In the genomic region with DNA sequence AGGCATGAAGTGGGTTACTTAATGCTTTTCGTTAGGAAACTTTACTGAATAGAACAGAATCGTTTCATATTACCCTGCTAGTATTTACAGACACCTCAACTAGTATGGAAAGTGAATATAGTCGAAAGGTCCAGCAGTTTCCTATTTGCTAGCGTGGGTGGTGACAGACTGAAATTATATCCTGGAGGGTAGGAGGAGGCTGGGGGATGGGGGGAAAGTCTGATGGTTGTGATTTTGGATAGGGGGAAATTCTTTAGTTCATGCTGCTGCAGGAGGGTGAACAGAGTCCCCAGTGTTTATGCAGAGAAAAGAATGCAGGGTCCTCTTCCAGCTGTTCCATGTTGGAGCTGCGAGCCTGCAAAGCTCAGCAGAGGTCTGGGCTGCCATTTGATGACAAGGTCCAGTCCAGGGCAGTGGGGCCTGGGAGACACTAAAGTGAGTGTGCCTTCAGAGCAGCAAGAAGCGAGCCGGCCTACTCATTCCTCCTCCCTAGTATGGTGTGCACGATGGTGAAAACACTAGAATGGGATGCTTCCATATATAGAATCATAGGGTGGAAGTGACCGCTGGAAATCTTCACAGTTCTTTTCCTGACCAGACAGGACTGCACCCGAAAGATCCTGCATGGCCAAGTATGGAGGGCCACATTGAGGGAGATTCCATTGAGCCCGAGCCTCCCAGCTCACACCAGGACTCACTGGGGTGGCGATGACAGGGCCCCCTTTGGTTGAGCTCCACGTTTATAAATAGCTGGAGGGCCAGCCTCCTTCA, we compare ENCODE assay signal across 9 cellular contexts. TPM values are rescaled to one million over a fixed set of nuclear protein-coding genes. Genes with fewer than 3 reads are reported as not detected.
DNase-seq lines count a peak whose midpoint lies in the region; ATAC-seq and TF ChIP-seq lines count a peak whose summit lies in the region.
"Had no signal": no experiment of that assay in that cellular context is flagged by ENCODE, and none has a peak within 500 bp of the region (broad histone marks: within the 10 kb centered on the region; RNA-seq: fewer than 3 reads in every experiment).

No MANE protein-coding gene starts in this region.

- no peak overlapping the region for H3K27ac ChIP-seq in lower lobe of right lung

- peaks cover 15% of the 10 kb centered on the region for H3K4me1 Mint-ChIP-seq in activated T-cell treated with anti-CD3 and anti-CD28 coated beads, Interleukin-2, amount 50 U/mL, for 4 hours (ENCODE audit: low read depth)
- peaks cover 24% of the 10 kb centered on the region for H3K4me1 Mint-ChIP-seq in activated T-cell treated with anti-CD3 and anti-CD28 coated beads, Interleukin-2, amount 50 U/mL, for 72 hours (ENCODE audit: low read depth)
- H3K4me1 Mint-ChIP-seq in type B pancreatic cell (ENCODE audit: unreplicated experiment), result peaks cover 21% of the 10 kb centered on the region

- H3K36me3 ChIP-seq in lower lobe of right lung, result no peaks in the 10 kb centered on the region

- H3K27ac Mint-ChIP-seq in activated T-cell treated with anti-CD3 and anti-CD28 coated beads, Interleukin-2, amount 50 U/mL, for 72 hours, result no peak overlapping the region
- H3K27ac Mint-ChIP-seq in type B pancreatic cell, result peak overlapping the region; percentile 90
- H3K27ac Mint-ChIP-seq: T-helper 2 cell treated with Interferon-gamma antibody and Interleukin-4, amounts not matched to agents 5 μg/mL and 100 μg/mL, for 36 hours had no signal

- peak overlapping the region; percentile 24 for H3K4me3 Mint-ChIP-seq in activated T-cell treated with anti-CD3 and anti-CD28 coated beads, Interleukin-2, amount 50 U/mL, for 4 hours
- peak overlapping the region in 1 of 2 donors; percentile 84 for H3K4me3 Mint-ChIP-seq in activated T-cell treated with anti-CD3 and anti-CD28 coated beads, Interleukin-2, amount 50 U/mL, for 72 hours
- H3K4me3 Mint-ChIP-seq in type B pancreatic cell, result peak overlapping the region; percentile 98

- peak overlapping the region; percentile 77 for H3K4me3 ChIP-seq in choroid plexus epithelial cell (ENCODE audit: low read depth, low read length)
- H3K4me3 ChIP-seq in lower lobe of right lung, result peak overlapping the region; percentile 79

- peaks cover 12% of the 10 kb centered on the region for H3K27me3 Mint-ChIP-seq in activated T-cell treated with anti-CD3 and anti-CD28 coated beads, Interleukin-2, amount 50 U/mL, for 4 hours (ENCODE audit: low read depth)
- peaks cover 27% of the 10 kb centered on the region for H3K27me3 Mint-ChIP-seq in activated T-cell treated with anti-CD3 and anti-CD28 coated beads, Interleukin-2, amount 50 U/mL, for 72 hours (ENCODE audit: low read depth)
- H3K27me3 Mint-ChIP-seq in type B pancreatic cell, result peaks cover 9% of the 10 kb centered on the region

- peaks cover 35% of the 10 kb centered on the region for H3K4me1 ChIP-seq in lower lobe of right lung

- no peaks in the 10 kb centered on the region for H3K27me3 ChIP-seq in lower lobe of right lung (ENCODE audit: low read depth)

- TF ChIP-seq CTCF in choroid plexus epithelial cell (conservative IDR thresholded peaks at IDR 0.05; ENCODE audit: low read depth, low read length) (no peak), lower lobe of right lung (IDR thresholded peaks at IDR 0.05) (no peak), type B pancreatic cell (conservative IDR thresholded peaks at IDR 0.05) (no peak)

- peaks cover 16% of the 10 kb centered on the region for H3K9me3 Mint-ChIP-seq in activated T-cell treated with anti-CD3 and anti-CD28 coated beads, Interleukin-2, amount 50 U/mL, for 4 hours
- H3K9me3 Mint-ChIP-seq in activated T-cell treated with anti-CD3 and anti-CD28 coated beads, Interleukin-2, amount 50 U/mL, for 72 hours, result peaks cover 2 to 4% of the 10 kb centered on the region in 2 donors
- peaks cover 5% of the 10 kb centered on the region for H3K9me3 Mint-ChIP-seq in type B pancreatic cell

- no peak for ATAC-seq in activated T-cell treated with anti-CD3 and anti-CD28 coated beads, Interleukin-2, amount 50 U/mL, for 4 hours
- no peak for ATAC-seq in activated T-cell treated with anti-CD3 and anti-CD28 coated beads, Interleukin-2, amount 50 U/mL, for 72 hours (replicated peaks in 1 of 2)
- no peak for ATAC-seq in lower lobe of right lung
- no peak for ATAC-seq in GM18502 (IDR thresholded peaks at IDR 0.05; ENCODE audit: poor library complexity, unreplicated experiment)
- no peak for ATAC-seq in GM18909 (IDR thresholded peaks at IDR 0.05; ENCODE audit: poor library complexity, unreplicated experiment)
- no peak for ATAC-seq in GM18517 (IDR thresholded peaks at IDR 0.05; ENCODE audit: unreplicated experiment)

- H3K36me3 Mint-ChIP-seq in activated T-cell treated with anti-CD3 and anti-CD28 coated beads, Interleukin-2, amount 50 U/mL, for 4 hours (ENCODE audit: insufficient read depth), result peaks cover 16% of the 10 kb centered on the region
- peaks cover 5 to 15% of the 10 kb centered on the region in 2 donors for H3K36me3 Mint-ChIP-seq in activated T-cell treated with anti-CD3 and anti-CD28 coated beads, Interleukin-2, amount 50 U/mL, for 72 hours (ENCODE audit: insufficient read depth in 2 of 2)
- peaks cover 21% of the 10 kb centered on the region for H3K36me3 Mint-ChIP-seq in type B pancreatic cell

- intact Hi-C loops in lower lobe of right lung (cut with DNase I), result no loop called here

- peaks cover 5% of the 10 kb centered on the region for H3K9me3 ChIP-seq in lower lobe of right lung

- no peak for DNase-seq in activated T-cell treated with anti-CD3 and anti-CD28 coated beads, Interleukin-2, amount 50 U/mL, for 4 hours
- DNase-seq in activated T-cell treated with anti-CD3 and anti-CD28 coated beads, Interleukin-2, amount 50 U/mL, for 72 hours, result no peak
- DNase-seq in choroid plexus epithelial cell (ENCODE audit: low read depth) (peak; percentile 57), lower lobe of right lung (no peak), type B pancreatic cell (ENCODE audit: extremely low spot score, unreplicated experiment) (no peak)

RNA-seq across cellular contexts. Expression of gene SAMD4A, which starts 2.1 kb away (rescaled TPM):
- total RNA-seq in activated T-cell treated with anti-CD3 and anti-CD28 coated beads, Interleukin-2, amount 50 U/mL, for 4 hours, result 1 to 10 TPM; 5.4 to 8.1 (median 7.6) TPM
- 10 to 100 TPM in 1 of 2 donors, 1 to 10 TPM in 1; 8.2 to 10.1 TPM for total RNA-seq in activated T-cell treated with anti-CD3 and anti-CD28 coated beads, Interleukin-2, amount 50 U/mL, for 72 hours
- total RNA-seq in lower lobe of right lung (30.6 TPM), type B pancreatic cell (ENCODE audit: low replicate concordance) (14.4 and 23.0 TPM in 2 replicates)

RNA-seq across cellular contexts. Expression of gene CGRRF1, which starts 59.3 kb away (rescaled TPM):
- 10 to 100 TPM in 1 of 3 donors, 1 to 10 TPM in 2; 9.4 to 11.8 (median 9.9) TPM for total RNA-seq in activated T-cell treated with anti-CD3 and anti-CD28 coated beads, Interleukin-2, amount 50 U/mL, for 4 hours
- 10 to 100 TPM; 21.4 to 22.5 TPM for total RNA-seq in activated T-cell treated with anti-CD3 and anti-CD28 coated beads, Interleukin-2, amount 50 U/mL, for 72 hours
- total RNA-seq in lower lobe of right lung (19.1 TPM), type B pancreatic cell (ENCODE audit: low replicate concordance) (12.1 and 16.7 TPM in 2 replicates)
